Comparison of ENCODE assay signal across 9 cellular contexts in genomic region chr3:58034738-58035511, GRCh38. TPM values are rescaled to one million over a fixed set of nuclear protein-coding genes. Genes with fewer than 3 reads are reported as not detected.
DNase-seq lines count a peak whose midpoint lies in the region; ATAC-seq, FAIRE-seq and TF ChIP-seq lines count a peak whose summit lies in the region.
"Had no signal": no experiment of that assay in that cellular context is flagged by ENCODE, and none has a peak within 500 bp of the region (broad histone marks: within the 10 kb centered on the region; RNA-seq: fewer than 3 reads in every experiment).

No MANE protein-coding gene starts in this region.

- H3K27ac Mint-ChIP-seq in activated naive CD8-positive, alpha-beta T cell treated with anti-CD3 and anti-CD28 coated beads for 36 hours, result peak overlapping the region; percentile 92
- H3K27ac Mint-ChIP-seq: dendritic cell treated with granulocyte-macrophage colony-stimulating factor and Interleukin-4, amounts not matched to agents 40 ng/mL and 50 ng/mL, for 4 days had no signal

- no peaks in the 10 kb centered on the region for H3K27me3 Mint-ChIP-seq in activated naive CD8-positive, alpha-beta T cell treated with anti-CD3 and anti-CD28 coated beads for 36 hours
- H3K27me3 Mint-ChIP-seq: dendritic cell treated with granulocyte-macrophage colony-stimulating factor and Interleukin-4, amounts not matched to agents 40 ng/mL and 50 ng/mL, for 4 days had no signal

- peaks cover 52% of the 10 kb centered on the region for H3K4me1 Mint-ChIP-seq in activated naive CD8-positive, alpha-beta T cell treated with anti-CD3 and anti-CD28 coated beads for 36 hours

- H3K4me3 ChIP-seq in spleen (no peak overlapping the region), lower leg skin (ENCODE audit: low read depth, poor library complexity, severe bottlenecking) (no peak overlapping the region)

- no peak for FAIRE-seq in D721Med (lab: Jason Lieb, UNC)

- H3K4me1 ChIP-seq in spleen, result peaks cover 0 to 40% (median 26%) of the 10 kb centered on the region in 6 donors

- peaks cover 11% of the 10 kb centered on the region for H3K36me3 Mint-ChIP-seq in activated naive CD8-positive, alpha-beta T cell treated with anti-CD3 and anti-CD28 coated beads for 36 hours

- peak overlapping the region in 5 of 8 donors; percentile 1 to 59 (median 33) for H3K27ac ChIP-seq in spleen

- H3K9me3 Mint-ChIP-seq in activated naive CD8-positive, alpha-beta T cell treated with anti-CD3 and anti-CD28 coated beads for 36 hours, result no peaks in the 10 kb centered on the region
- H3K9me3 Mint-ChIP-seq: dendritic cell treated with granulocyte-macrophage colony-stimulating factor and Interleukin-4, amounts not matched to agents 40 ng/mL and 50 ng/mL, for 4 days had no signal

- ATAC-seq in GM19468 (IDR thresholded peaks at IDR 0.05; ENCODE audit: extremely low read depth, unreplicated experiment) (peak; percentile 98), HG03432 (IDR thresholded peaks at IDR 0.05; ENCODE audit: unreplicated experiment) (peak; percentile 98)

- intact Hi-C loops in spleen (cut with DNase I; ENCODE audit: low total_unique reads), result no loop called here
- intact Hi-C loops in lower leg skin (cut with DNase I; ENCODE audit: low total_unique reads), result no loop called here

- TF ChIP-seq CTCF in GM10266 (IDR thresholded peaks at IDR 0.05; ENCODE audit: control insufficient read depth, insufficient read depth, low read depth, missing control alignments) (no peak), spleen (IDR thresholded peaks at IDR 0.05 in 8 of 11, conservative IDR thresholded peaks at IDR 0.05 in 3 of 11) (no peak), D721Med (IDR thresholded peaks at IDR 0.05; ENCODE audit: insufficient read depth, missing control alignments) (no peak), lower leg skin (IDR thresholded peaks at IDR 0.05) (no peak)

- DNase-seq in GM10266 (ENCODE audit: extremely low spot score), result peak; percentile 82
- peak; percentile 49 for DNase-seq in activated naive CD8-positive, alpha-beta T cell treated with anti-CD3 and anti-CD28 coated beads for 36 hours
- DNase-seq in spleen, result peak; percentile 64
- no peak for DNase-seq in D721Med (ENCODE audit: insufficient read length, low spot score)
- no peak for DNase-seq in dermis blood vessel endothelial cell
- DNase-seq in lower leg skin (ENCODE audit: low spot score in 2 of 2), result no peak

- no peaks in the 10 kb centered on the region for H3K9me3 ChIP-seq in spleen

- no peaks in the 10 kb centered on the region for H3K27me3 ChIP-seq in spleen (replicated peaks in 1 of 7)

- H3K4me3 Mint-ChIP-seq in activated naive CD8-positive, alpha-beta T cell treated with anti-CD3 and anti-CD28 coated beads for 36 hours, result peak overlapping the region; percentile 45
- H3K4me3 Mint-ChIP-seq: dendritic cell treated with granulocyte-macrophage colony-stimulating factor and Interleukin-4, amounts not matched to agents 40 ng/mL and 50 ng/mL, for 4 days had no signal

- no peaks in the 10 kb centered on the region for H3K36me3 ChIP-seq in spleen

- 53 to 63% (median 57%) methylated on average over 6 of the region's 6 CpGs for WGBS in spleen, 5 donors
- WGBS in lower leg skin, 2 donors, result 57 to 63% methylated on average over 6 of the region's 6 CpGs

- TF ChIP-seq POLR2A in spleen (IDR thresholded peaks at IDR 0.05) (no peak), lower leg skin (IDR thresholded peaks at IDR 0.05) (no peak)

RNA-seq across cellular contexts. Expression of gene FLNB, which starts 26.7 kb away (rescaled TPM):
- total RNA-seq in activated naive CD8-positive, alpha-beta T cell treated with anti-CD3 and anti-CD28 coated beads for 36 hours, result 10 to 100 TPM; 23.2 to 27.4 TPM
- total RNA-seq in spleen (100 to 1,000 TPM in 4 of 7 donors, 10 to 100 TPM in 3; 77.5 to 163 (median 111) TPM), dermis blood vessel endothelial cell (676 and 796 TPM in 2 replicates), lower leg skin (100 to 1,000 TPM; 108 to 155 (median 128) TPM)
- 10 to 100 TPM; 38.9 to 70.3 (median 49.4) TPM for polyA plus RNA-seq in spleen

Comparison
In these comparisons a context has a peak if more than half of its experiments do, and no peak if none do; other contexts are left out.
1. DNase-seq: peak in GM10266 (single experiment), activated naive CD8-positive, alpha-beta T cell treated with anti-CD3 and anti-CD28 coated beads for 36 hours (single experiment) and spleen (single experiment); none in D721Med (single experiment), dermis blood vessel endothelial cell (single experiment) and lower leg skin (0 of 2).